1 cellular context compared by ENCODE assay signal in the genomic region with DNA sequence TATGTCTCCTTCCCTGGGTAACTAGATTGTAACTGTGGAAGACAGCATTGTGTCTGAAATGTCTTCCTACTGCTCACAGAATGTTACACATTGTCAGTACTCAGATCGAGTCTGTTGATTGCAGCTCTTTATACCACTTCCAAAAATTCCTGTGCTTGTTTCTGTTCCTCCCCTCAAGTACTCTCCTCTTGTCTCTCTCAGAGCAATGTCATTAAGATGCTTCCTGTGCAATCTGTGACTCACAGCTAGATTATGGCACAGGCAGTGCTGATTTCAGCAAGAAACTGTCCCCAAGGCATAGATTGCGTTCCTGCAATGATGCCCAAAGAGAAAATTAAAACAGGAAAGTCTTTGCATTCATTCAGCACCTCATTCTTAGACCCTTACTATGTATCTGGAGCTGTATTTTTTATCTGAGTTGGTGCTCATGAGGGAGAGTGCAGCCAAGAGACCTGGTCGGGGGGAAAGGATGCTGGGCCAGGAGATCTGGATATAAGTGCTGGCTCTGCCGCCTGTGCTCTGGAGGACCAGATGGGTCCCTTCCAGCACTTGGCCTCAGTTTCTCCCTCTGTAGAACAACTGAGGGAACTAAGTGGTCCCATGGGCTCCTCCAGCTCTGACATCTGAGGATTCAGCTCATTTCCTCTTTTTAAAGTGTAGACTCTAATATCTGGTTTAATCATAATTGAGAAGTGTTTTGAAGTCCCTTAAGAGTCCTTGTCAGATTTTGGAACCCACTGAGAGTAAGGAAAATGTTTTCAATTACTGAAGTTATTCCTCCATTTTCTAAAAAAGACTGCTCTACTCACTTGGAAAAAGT.
TF ChIP-seq lines count a peak whose summit lies in the region.

No MANE protein-coding gene starts in this region.

TF ChIP-seq in HEK293, 187 proteins besides CTCF, POLR2A, EP300 and RAD21 (continued from another document):
- TF ChIP-seq, protein P1, sequence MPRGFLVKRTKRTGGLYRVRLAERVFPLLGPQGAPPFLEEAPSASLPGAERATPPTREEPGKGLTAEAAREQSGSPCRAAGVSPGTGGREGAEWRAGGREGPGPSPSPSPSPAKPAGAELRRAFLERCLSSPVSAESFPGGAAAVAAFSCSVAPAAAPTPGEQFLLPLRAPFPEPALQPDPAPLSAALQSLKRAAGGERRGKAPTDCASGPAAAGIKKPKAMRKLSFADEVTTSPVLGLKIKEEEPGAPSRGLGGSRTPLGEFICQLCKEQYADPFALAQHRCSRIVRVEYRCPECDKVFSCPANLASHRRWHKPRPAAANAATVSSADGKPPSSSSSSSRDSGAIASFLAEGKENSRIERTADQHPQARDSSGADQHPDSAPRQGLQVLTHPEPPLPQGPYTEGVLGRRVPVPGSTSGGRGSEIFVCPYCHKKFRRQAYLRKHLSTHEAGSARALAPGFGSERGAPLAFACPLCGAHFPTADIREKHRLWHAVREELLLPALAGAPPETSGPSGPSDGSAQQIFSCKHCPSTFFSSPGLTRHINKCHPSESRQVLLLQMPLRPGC (tag by site-specific recombination; IDR thresholded peaks at IDR 0.05) = peak; percentile 87
- TF ChIP-seq ZNF221 (tag by site-specific recombination; IDR thresholded peaks at IDR 0.05; ENCODE audit: borderline replicate concordance) (no peak), KLF16 (tag by site-specific recombination; IDR thresholded peaks at IDR 0.05) (no peak), ZNF248 (tag by site-specific recombination; IDR thresholded peaks at IDR 0.05) (no peak), ZNF335 (tag by site-specific recombination; conservative IDR thresholded peaks at IDR 0.05) (no peak), ZNF629 (tag by site-specific recombination; IDR thresholded peaks at IDR 0.05) (peak; percentile 40; the same call in 1 of the 2 replicates), ZNF843 (tag by site-specific recombination; IDR thresholded peaks at IDR 0.05) (no peak), KLF10 (tag by site-specific recombination; IDR thresholded peaks at IDR 0.05) (no peak), ZNF302 (tag by site-specific recombination; IDR thresholded peaks at IDR 0.05; ENCODE audit: low read depth) (no peak), ZNF121 (tag by site-specific recombination; IDR thresholded peaks at IDR 0.05) (no peak), ZNF776 (tag by site-specific recombination; IDR thresholded peaks at IDR 0.05; ENCODE audit: borderline replicate concordance) (no peak), ZNF501 (tag by site-specific recombination; IDR thresholded peaks at IDR 0.05) (no peak), ZNF433 (tag by site-specific recombination; IDR thresholded peaks at IDR 0.05; ENCODE audit: low read depth) (no peak), TRIM28 (IDR thresholded peaks at IDR 0.05; ENCODE audit: borderline replicate concordance, low read length) (peak; percentile 87; the same call in 1 of the 2 replicates), ZNF571 (tag by site-specific recombination; IDR thresholded peaks at IDR 0.05) (no peak), ZNF211 (tag by site-specific recombination; IDR thresholded peaks at IDR 0.05; ENCODE audit: low read depth) (no peak), ZNF555 (tag by site-specific recombination; conservative IDR thresholded peaks at IDR 0.05) (no peak), ZNF24 (tag by site-specific recombination; IDR thresholded peaks at IDR 0.05) (0 out of 2 replicates have a peak, but pooled peaks have one; percentile 27), ZBTB17 (tag by site-specific recombination; IDR thresholded peaks at IDR 0.05) (peak; percentile 64)
- TF ChIP-seq, protein P2, sequence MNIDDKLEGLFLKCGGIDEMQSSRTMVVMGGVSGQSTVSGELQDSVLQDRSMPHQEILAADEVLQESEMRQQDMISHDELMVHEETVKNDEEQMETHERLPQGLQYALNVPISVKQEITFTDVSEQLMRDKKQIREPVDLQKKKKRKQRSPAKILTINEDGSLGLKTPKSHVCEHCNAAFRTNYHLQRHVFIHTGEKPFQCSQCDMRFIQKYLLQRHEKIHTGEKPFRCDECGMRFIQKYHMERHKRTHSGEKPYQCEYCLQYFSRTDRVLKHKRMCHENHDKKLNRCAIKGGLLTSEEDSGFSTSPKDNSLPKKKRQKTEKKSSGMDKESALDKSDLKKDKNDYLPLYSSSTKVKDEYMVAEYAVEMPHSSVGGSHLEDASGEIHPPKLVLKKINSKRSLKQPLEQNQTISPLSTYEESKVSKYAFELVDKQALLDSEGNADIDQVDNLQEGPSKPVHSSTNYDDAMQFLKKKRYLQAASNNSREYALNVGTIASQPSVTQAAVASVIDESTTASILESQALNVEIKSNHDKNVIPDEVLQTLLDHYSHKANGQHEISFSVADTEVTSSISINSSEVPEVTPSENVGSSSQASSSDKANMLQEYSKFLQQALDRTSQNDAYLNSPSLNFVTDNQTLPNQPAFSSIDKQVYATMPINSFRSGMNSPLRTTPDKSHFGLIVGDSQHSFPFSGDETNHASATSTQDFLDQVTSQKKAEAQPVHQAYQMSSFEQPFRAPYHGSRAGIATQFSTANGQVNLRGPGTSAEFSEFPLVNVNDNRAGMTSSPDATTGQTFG (tag by site-specific recombination; IDR thresholded peaks at IDR 0.05; ENCODE audit: borderline replicate concordance) = no peak
- TF ChIP-seq, protein P3, sequence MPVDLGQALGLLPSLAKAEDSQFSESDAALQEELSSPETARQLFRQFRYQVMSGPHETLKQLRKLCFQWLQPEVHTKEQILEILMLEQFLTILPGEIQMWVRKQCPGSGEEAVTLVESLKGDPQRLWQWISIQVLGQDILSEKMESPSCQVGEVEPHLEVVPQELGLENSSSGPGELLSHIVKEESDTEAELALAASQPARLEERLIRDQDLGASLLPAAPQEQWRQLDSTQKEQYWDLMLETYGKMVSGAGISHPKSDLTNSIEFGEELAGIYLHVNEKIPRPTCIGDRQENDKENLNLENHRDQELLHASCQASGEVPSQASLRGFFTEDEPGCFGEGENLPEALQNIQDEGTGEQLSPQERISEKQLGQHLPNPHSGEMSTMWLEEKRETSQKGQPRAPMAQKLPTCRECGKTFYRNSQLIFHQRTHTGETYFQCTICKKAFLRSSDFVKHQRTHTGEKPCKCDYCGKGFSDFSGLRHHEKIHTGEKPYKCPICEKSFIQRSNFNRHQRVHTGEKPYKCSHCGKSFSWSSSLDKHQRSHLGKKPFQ (tag by site-specific recombination; IDR thresholded peaks at IDR 0.05) = no peak
- TF ChIP-seq, protein P4, sequence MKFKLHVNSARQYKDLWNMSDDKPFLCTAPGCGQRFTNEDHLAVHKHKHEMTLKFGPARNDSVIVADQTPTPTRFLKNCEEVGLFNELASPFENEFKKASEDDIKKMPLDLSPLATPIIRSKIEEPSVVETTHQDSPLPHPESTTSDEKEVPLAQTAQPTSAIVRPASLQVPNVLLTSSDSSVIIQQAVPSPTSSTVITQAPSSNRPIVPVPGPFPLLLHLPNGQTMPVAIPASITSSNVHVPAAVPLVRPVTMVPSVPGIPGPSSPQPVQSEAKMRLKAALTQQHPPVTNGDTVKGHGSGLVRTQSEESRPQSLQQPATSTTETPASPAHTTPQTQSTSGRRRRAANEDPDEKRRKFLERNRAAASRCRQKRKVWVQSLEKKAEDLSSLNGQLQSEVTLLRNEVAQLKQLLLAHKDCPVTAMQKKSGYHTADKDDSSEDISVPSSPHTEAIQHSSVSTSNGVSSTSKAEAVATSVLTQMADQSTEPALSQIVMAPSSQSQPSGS (tag by site-specific recombination; IDR thresholded peaks at IDR 0.05; ENCODE audit: low read depth) = no peak
- TF ChIP-seq, protein P5, sequence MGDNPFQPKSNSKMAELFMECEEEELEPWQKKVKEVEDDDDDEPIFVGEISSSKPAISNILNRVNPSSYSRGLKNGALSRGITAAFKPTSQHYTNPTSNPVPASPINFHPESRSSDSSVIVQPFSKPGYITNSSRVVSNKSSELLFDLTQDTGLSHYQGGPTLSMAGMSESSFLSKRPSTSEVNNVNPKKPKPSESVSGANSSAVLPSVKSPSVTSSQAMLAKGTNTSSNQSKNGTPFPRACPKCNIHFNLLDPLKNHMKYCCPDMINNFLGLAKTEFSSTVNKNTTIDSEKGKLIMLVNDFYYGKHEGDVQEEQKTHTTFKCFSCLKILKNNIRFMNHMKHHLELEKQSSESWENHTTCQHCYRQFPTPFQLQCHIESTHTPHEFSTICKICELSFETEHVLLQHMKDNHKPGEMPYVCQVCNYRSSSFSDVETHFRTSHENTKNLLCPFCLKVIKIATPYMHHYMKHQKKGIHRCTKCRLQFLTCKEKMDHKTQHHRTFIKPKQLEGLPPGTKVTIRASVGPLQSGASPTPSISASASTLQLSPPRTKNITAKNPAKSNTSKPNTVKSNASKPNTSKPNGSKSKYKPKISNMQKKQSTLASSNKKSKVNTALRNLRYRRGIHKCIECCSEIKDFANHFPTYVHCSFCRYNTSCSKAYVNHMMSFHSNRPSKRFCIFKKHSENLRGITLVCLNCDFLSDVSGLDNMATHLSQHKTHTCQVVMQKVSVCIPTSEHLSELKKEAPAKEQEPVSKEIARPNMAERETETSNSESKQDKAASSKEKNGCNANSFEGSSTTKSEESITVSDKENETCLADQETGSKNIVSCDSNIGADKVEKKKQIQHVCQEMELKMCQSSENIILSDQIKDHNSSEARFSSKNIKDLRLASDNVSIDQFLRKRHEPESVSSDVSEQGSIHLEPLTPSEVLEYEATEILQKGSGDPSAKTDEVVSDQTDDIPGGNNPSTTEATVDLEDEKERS (tag by site-specific recombination; IDR thresholded peaks at IDR 0.05) = no peak
- TF ChIP-seq, protein P6, sequence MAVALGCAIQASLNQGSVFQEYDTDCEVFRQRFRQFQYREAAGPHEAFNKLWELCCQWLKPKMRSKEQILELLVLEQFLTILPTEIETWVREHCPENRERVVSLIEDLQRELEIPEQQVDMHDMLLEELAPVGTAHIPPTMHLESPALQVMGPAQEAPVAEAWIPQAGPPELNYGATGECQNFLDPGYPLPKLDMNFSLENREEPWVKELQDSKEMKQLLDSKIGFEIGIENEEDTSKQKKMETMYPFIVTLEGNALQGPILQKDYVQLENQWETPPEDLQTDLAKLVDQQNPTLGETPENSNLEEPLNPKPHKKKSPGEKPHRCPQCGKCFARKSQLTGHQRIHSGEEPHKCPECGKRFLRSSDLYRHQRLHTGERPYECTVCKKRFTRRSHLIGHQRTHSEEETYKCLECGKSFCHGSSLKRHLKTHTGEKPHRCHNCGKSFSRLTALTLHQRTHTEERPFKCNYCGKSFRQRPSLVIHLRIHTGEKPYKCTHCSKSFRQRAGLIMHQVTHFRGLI (tag by site-specific recombination; IDR thresholded peaks at IDR 0.05) = no peak
